Comparison of ENCODE assay signal across 23 cellular contexts in genomic region chr9:35559792-35560530, GRCh38. TPM values are rescaled to one million over a fixed set of nuclear protein-coding genes. Genes with fewer than 3 reads are reported as not detected.
DNase-seq lines count a peak whose midpoint lies in the region; ATAC-seq and TF ChIP-seq lines count a peak whose summit lies in the region.
"Had no signal": no experiment of that assay in that cellular context is flagged by ENCODE, and none has a peak within 500 bp of the region (broad histone marks: within the 10 kb centered on the region; RNA-seq: fewer than 3 reads in every experiment).

No MANE protein-coding gene starts in this region.

- no peak for DNase-seq in stimulated activated naive CD8-positive, alpha-beta T cell treated with anti-CD3 and anti-CD28 coated beads, Interleukin-15, amount 100 ng/mL, for 72 hours
- DNase-seq in stimulated activated naive CD8-positive, alpha-beta T cell treated with anti-CD3 and anti-CD28 coated beads, Interleukin-15, Interleukin-2, amounts not matched to agents 100 U/mL and 50 U/mL, for 24 hours: no peak
- DNase-seq in chondrocyte (ENCODE audit: low spot score) (no peak), gastrocnemius medialis (no peak), GM20000 (ENCODE audit: low spot score) (no peak), suprapubic skin (ENCODE audit: low spot score in 2 of 2) (no peak), GDM1 (lab: John Stamatoyannopoulos, UW) (no peak)
- DNase-seq in NK-92 treated with Interleukin-12 subunit alpha and Interleukin-12 subunit beta, amount 100 ng/mL, for 24 hours (lab: John Stamatoyannopoulos, UW): no peak
- DNase-seq: GF-D8, H9, NCI-H1105 treated with DMSO at 0.1 percent for 48 hours, NCI-H2029 treated with DMSO at 0.1 percent for 48 hours, NCI-H345, NCI-H524, NCI-H774 had no signal

- H3K27ac Mint-ChIP-seq in stimulated activated naive CD8-positive, alpha-beta T cell treated with anti-CD3 and anti-CD28 coated beads, Interleukin-15, amount 100 ng/mL, for 72 hours: peak overlapping the region in 1 of 2 donors; percentile 49
- peak overlapping the region; percentile 61 for H3K27ac Mint-ChIP-seq in chondrocyte (ENCODE audit: unreplicated experiment)
- H3K27ac Mint-ChIP-seq: B cell had no signal

- 87% methylated on average over 19 of the region's 20 CpGs for WGBS in suprapubic skin

- peak; percentile 11 for ATAC-seq in stimulated activated naive CD8-positive, alpha-beta T cell treated with anti-CD3 and anti-CD28 coated beads, Interleukin-15, amount 100 ng/mL, for 72 hours
- no peak for ATAC-seq in stimulated activated naive CD8-positive, alpha-beta T cell treated with anti-CD3 and anti-CD28 coated beads, Interleukin-15, Interleukin-2, amounts not matched to agents 100 U/mL and 50 U/mL, for 24 hours
- no peak for ATAC-seq in gastrocnemius medialis
- ATAC-seq: HepG2, Right ventricle myocardium inferior had no signal

- peaks cover 34% of the 10 kb centered on the region for H3K36me3 Mint-ChIP-seq in chondrocyte (ENCODE audit: low read depth)

- H3K4me1 ChIP-seq in gastrocnemius medialis: peaks cover 78 to 95% of the 10 kb centered on the region in 2 donors
- peaks cover 31% of the 10 kb centered on the region for H3K4me1 ChIP-seq in suprapubic skin
- H3K4me1 ChIP-seq: A549 had no signal

- H3K36me3 ChIP-seq in gastrocnemius medialis: peaks cover 0 to 43% of the 10 kb centered on the region in 2 donors
- peaks cover 54% of the 10 kb centered on the region for H3K36me3 ChIP-seq in suprapubic skin

- H3K27me3 Mint-ChIP-seq in stimulated activated naive CD8-positive, alpha-beta T cell treated with anti-CD3 and anti-CD28 coated beads, Interleukin-15, amount 100 ng/mL, for 72 hours: no peaks in the 10 kb centered on the region
- H3K27me3 Mint-ChIP-seq in chondrocyte (ENCODE audit: low read depth): no peaks in the 10 kb centered on the region
- H3K27me3 Mint-ChIP-seq: B cell had no signal

- H3K9me3 ChIP-seq in gastrocnemius medialis (no peaks in the 10 kb centered on the region), suprapubic skin (no peaks in the 10 kb centered on the region)
- H3K9me3 ChIP-seq: A549 had no signal

- intact Hi-C loops in gastrocnemius medialis (cut with DNase I; ENCODE audit: low total_unique reads): loop anchor here (5.0 to 10.0 kb wide), 2 partner anchors 275 to 568 kb away; no protein-coding TSS in a partner anchor

- H3K27me3 ChIP-seq in gastrocnemius medialis (no peaks in the 10 kb centered on the region), suprapubic skin (no peaks in the 10 kb centered on the region)

- H3K27ac ChIP-seq in gastrocnemius medialis (peak overlapping the region; percentile 83 to 95 (median 90)), suprapubic skin (no peak overlapping the region)
- H3K27ac ChIP-seq: HL-60, KMS-11 had no signal

- H3K9me3 Mint-ChIP-seq in stimulated activated naive CD8-positive, alpha-beta T cell treated with anti-CD3 and anti-CD28 coated beads, Interleukin-15, amount 100 ng/mL, for 72 hours: no peaks in the 10 kb centered on the region
- no peaks in the 10 kb centered on the region for H3K9me3 Mint-ChIP-seq in chondrocyte (ENCODE audit: low read depth)
- H3K9me3 Mint-ChIP-seq: CD14-positive monocyte, H9 had no signal

- H3K4me1 Mint-ChIP-seq in stimulated activated naive CD8-positive, alpha-beta T cell treated with anti-CD3 and anti-CD28 coated beads, Interleukin-15, amount 100 ng/mL, for 72 hours: peaks cover 7% of the 10 kb centered on the region
- H3K4me1 Mint-ChIP-seq in chondrocyte (ENCODE audit: low read depth): peaks cover 23% of the 10 kb centered on the region

- TF ChIP-seq POLR2A in gastrocnemius medialis (IDR thresholded peaks at IDR 0.05) (no peak), suprapubic skin (IDR thresholded peaks at IDR 0.05) (no peak)

- no peak for TF ChIP-seq CTCF in chondrocyte (IDR thresholded peaks at IDR 0.05)
- TF ChIP-seq CTCF in gastrocnemius medialis (IDR thresholded peaks at IDR 0.05 in 4 of 5, conservative IDR thresholded peaks at IDR 0.05 in 1 of 5): no peak
- no peak for TF ChIP-seq CTCF in GM20000 (IDR thresholded peaks at IDR 0.05; ENCODE audit: extremely low read depth, missing control alignments)
- no peak for TF ChIP-seq CTCF in suprapubic skin (IDR thresholded peaks at IDR 0.05)

- no peak overlapping the region for H3K4me3 Mint-ChIP-seq in stimulated activated naive CD8-positive, alpha-beta T cell treated with anti-CD3 and anti-CD28 coated beads, Interleukin-15, amount 100 ng/mL, for 72 hours
- no peak overlapping the region for H3K4me3 Mint-ChIP-seq in chondrocyte (ENCODE audit: unreplicated experiment)
- H3K4me3 Mint-ChIP-seq: B cell, CD14-positive monocyte, H9 had no signal

- H3K4me3 ChIP-seq in gastrocnemius medialis: no peak overlapping the region
- H3K4me3 ChIP-seq in suprapubic skin: no peak overlapping the region
- H3K4me3 ChIP-seq: A549 had no signal

- TF ChIP-seq EP300 in suprapubic skin (IDR thresholded peaks at IDR 0.05): no peak

- in situ Hi-C loops in gastrocnemius medialis (cut with MboI; ENCODE audit: low sequenced_read_pairs in 4 of 4): loop anchor here in 2 of 4 donors (10.0 to 25.0 kb wide), 3 partner anchors 102 to 448 kb away; partner anchors contain the start of genes ATOSB (in 2 of the 2), ARHGEF39 (in 1 of the 2), CA9 (in 1 of the 2) and CCDC107 (in 1 of the 2)

RNA-seq across cellular contexts. Expression of gene TESK1, which starts 45.1 kb away (rescaled TPM):
- total RNA-seq in chondrocyte (50.7 to 54.7 TPM (median 54.3 TPM) in 3 replicates), gastrocnemius medialis (100 to 1,000 TPM in 1 of 4 donors, 10 to 100 TPM in 3; 48.1 to 108 (median 65.4) TPM), suprapubic skin (10 to 100 TPM; 34.1 to 50.7 (median 46.5) TPM)

RNA-seq across cellular contexts. Expression of gene CD72, which starts 58.3 kb away (rescaled TPM):
- 0.51 to 1.1 TPM (median 1.1 TPM) in 3 replicates for total RNA-seq in chondrocyte
- 10 to 100 TPM in 1 of 4 donors, under 1 TPM in 3; 0.40 to 18.3 (median 0.68) TPM for total RNA-seq in gastrocnemius medialis
- total RNA-seq in suprapubic skin: 10 to 100 TPM in 1 of 4 donors, 1 to 10 TPM in 3; 1.9 to 16.7 (median 4.9) TPM
- total RNA-seq: HT-29 had no signal
